Comparison of ENCODE assay signal across 9 cellular contexts in the genomic region with DNA sequence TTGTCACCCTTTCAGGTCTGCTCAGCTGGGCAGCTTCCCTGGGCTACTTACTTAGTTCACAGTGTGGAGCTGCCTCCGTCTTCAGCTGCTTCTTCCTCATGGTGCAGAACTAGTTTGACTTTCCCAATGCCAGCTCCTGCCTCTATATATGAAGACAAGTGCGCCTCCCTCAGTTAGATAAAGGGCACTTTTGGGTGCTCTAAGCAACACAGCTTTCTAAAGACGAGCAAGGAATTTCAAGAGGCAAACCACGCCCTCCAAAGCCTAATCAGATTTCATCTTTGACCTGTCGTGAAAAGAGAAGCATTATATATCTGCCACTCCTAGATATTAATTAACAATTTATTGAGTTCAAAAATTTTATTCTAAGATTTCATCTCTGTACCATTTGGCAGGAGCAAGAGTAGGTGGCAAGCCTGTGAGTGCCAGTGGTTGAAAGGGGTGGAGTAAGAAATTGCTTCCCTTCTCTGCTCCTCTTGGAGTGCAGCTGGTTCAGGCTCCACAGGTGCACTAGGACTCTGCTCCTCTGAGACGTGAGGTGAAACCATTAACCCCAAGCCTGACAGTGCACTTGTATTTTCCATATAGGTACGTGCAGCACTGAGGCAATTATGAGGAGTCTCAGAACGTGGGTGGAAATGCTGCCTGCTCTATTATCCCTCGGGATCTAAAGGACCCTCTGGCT. TPM values are rescaled to one million over a fixed set of nuclear protein-coding genes. Genes with fewer than 3 reads are reported as not detected.
DNase-seq lines count a peak whose midpoint lies in the region; ATAC-seq, FAIRE-seq and TF ChIP-seq lines count a peak whose summit lies in the region.
"Had no signal": no experiment of that assay in that cellular context is flagged by ENCODE, and none has a peak within 500 bp of the region (broad histone marks: within the 10 kb centered on the region; RNA-seq: fewer than 3 reads in every experiment).

No MANE protein-coding gene starts in this region.

- intact Hi-C loops in endothelial cell of umbilical vein (cut with micrococcal nuclease) (loop anchor here (1.0 to 5.0 kb wide), 2 partner anchors 41 to 203 kb away; no protein-coding TSS in a partner anchor), sigmoid colon (cut with DNase I) (loop anchor here (5.0 kb wide), 1 partner anchor 106 kb away; no protein-coding TSS in a partner anchor)

- H3K27me3 Mint-ChIP-seq in osteocyte (ENCODE audit: unreplicated experiment), result no peaks in the 10 kb centered on the region

- no peak for FAIRE-seq in endothelial cell of umbilical vein (lab: Jason Lieb, UNC)

- dilution Hi-C loops in endothelial cell of umbilical vein (cut with MboI; ENCODE audit: extremely low pct_ligation_motif_present, low sequenced_read_pairs), result no loop called here

- peaks cover under 1% of the 10 kb centered on the region; the same call in 1 of the 2 replicates for H3K36me3 ChIP-seq in RWPE2 (ENCODE audit: low read depth)
- no peaks in the 10 kb centered on the region for H3K36me3 ChIP-seq in endothelial cell of umbilical vein (ENCODE audit: control insufficient read depth in 2 of 2, extremely low read depth in 1 of 2, insufficient read depth in 2 of 2, low read length in 2 of 2)
- no peaks in the 10 kb centered on the region for H3K36me3 ChIP-seq in sigmoid colon
- H3K36me3 ChIP-seq: BLaER1 treated with 17β-estradiol and CSF1 and Interleukin-3, amounts not matched to agents 10 nM and 100 nM had no signal

- WGBS in sigmoid colon, 2 donors, result 6 to 39% methylated on average over 9 of the region's 9 CpGs

- POLR2A ChIA-PET in endothelial cell of umbilical vein (lab: Charles Lee), result no interaction called here

- H3K4me3 ChIP-seq in RWPE2 (ENCODE audit: severe bottlenecking), result peak overlapping the region; percentile 0
- H3K4me3 ChIP-seq in endothelial cell of umbilical vein (replicated peaks in 1 of 3; ENCODE audit: insufficient read depth in 1 of 3, low read depth in 1 of 3, low read length in 3 of 3), result no peak overlapping the region
- no peak overlapping the region for H3K4me3 ChIP-seq in sigmoid colon
- H3K4me3 ChIP-seq: BLaER1 treated with 17β-estradiol and CSF1 and Interleukin-3, amounts not matched to agents 10 nM and 100 nM had no signal

- H3K4me1 ChIP-seq in RWPE2 (ENCODE audit: insufficient read depth, poor library complexity, severe bottlenecking), result peaks cover 13% of the 10 kb centered on the region
- peaks cover 17% of the 10 kb centered on the region for H3K4me1 ChIP-seq in endothelial cell of umbilical vein (ENCODE audit: control insufficient read depth, extremely low read depth, insufficient read depth, low read length)
- H3K4me1 ChIP-seq in sigmoid colon, result peaks cover 0 to 29% (median 14%) of the 10 kb centered on the region in 4 donors

- peaks cover 25% of the 10 kb centered on the region for H3K79me2 ChIP-seq in endothelial cell of umbilical vein (ENCODE audit: control insufficient read depth, insufficient read depth, low read length)

- H3K27ac ChIP-seq in RWPE2 (ENCODE audit: poor library complexity, severe bottlenecking) (peak overlapping the region; percentile 43), endothelial cell of umbilical vein (ENCODE audit: insufficient read depth, low read depth, low read length) (no peak overlapping the region), sigmoid colon (no peak overlapping the region)
- H3K27ac ChIP-seq: BLaER1 treated with 17β-estradiol and CSF1 and Interleukin-3, amounts not matched to agents 10 nM and 100 nM had no signal

- H3K9me3 Mint-ChIP-seq in osteocyte (ENCODE audit: unreplicated experiment), result no peaks in the 10 kb centered on the region

- no peak for TF ChIP-seq POLR2A in endothelial cell of umbilical vein (IDR thresholded peaks at IDR 0.05; ENCODE audit: low read depth, low read length)
- TF ChIP-seq POLR2A in sigmoid colon (IDR thresholded peaks at IDR 0.05), result no peak

- peak; percentile 19; the same call in 1 of the 3 replicates for ATAC-seq in RWPE2 (ENCODE audit: low read depth)

- TF ChIP-seq EP300 in sigmoid colon (IDR thresholded peaks at IDR 0.05), result no peak

- H3K27ac Mint-ChIP-seq in osteocyte (ENCODE audit: unreplicated experiment), result no peak overlapping the region

- DNase-seq in NCI-H1092 treated with DMSO at 0.1 percent for 48 hours (lab: John Stamatoyannopoulos, UW) (peak; percentile 35), NCI-H1092 (lab: John Stamatoyannopoulos, UW) (no peak), Kasumi-1 (lab: John Stamatoyannopoulos, UW) (peak; percentile 94 to 95), RWPE2 (ENCODE audit: low spot score) (no peak), endothelial cell of umbilical vein (ENCODE audit: low read depth, low spot score) (peak; percentile 27), osteocyte (ENCODE audit: extremely low spot score, unreplicated experiment) (no peak), sigmoid colon (no peak), cortex of kidney (lab: John Stamatoyannopoulos, UW) (no peak)

- H3K4me1 Mint-ChIP-seq in osteocyte (ENCODE audit: unreplicated experiment), result peaks cover 36% of the 10 kb centered on the region

- no peak overlapping the region for H3K4me3 Mint-ChIP-seq in osteocyte (ENCODE audit: unreplicated experiment)

- H3K9ac ChIP-seq in endothelial cell of umbilical vein (replicated peaks; ENCODE audit: extremely low read depth, insufficient read depth, low read length), result no peak overlapping the region
- H3K9ac ChIP-seq: BLaER1 treated with 17β-estradiol and CSF1 and Interleukin-3, amounts not matched to agents 10 nM and 100 nM had no signal

- no peak overlapping the region for H2AFZ ChIP-seq in endothelial cell of umbilical vein (ENCODE audit: low read depth, low read length)

- TF ChIP-seq CTCF in RWPE2 (IDR thresholded peaks at IDR 0.05; ENCODE audit: poor library complexity, severe bottlenecking) (peak; percentile 55), endothelial cell of umbilical vein (IDR thresholded peaks at IDR 0.05; ENCODE audit: extremely low read depth in 1 of 2, insufficient read depth in 1 of 2, low read depth in 1 of 2, low read length in 2 of 2) (peak in 1 of 2 donors; percentile 32), osteocyte (IDR thresholded peaks at IDR 0.05) (peak; percentile 42), sigmoid colon (IDR thresholded peaks at IDR 0.05) (no peak)

- no peaks in the 10 kb centered on the region for H4K20me1 ChIP-seq in endothelial cell of umbilical vein (replicated peaks; ENCODE audit: control insufficient read depth, extremely low read depth, insufficient read depth, low read length)

- no TSS peak for BruUV-seq in endothelial cell of umbilical vein (replicated peaks; lab: Mats Ljungman, UMichigan)

- H3K36me3 Mint-ChIP-seq in osteocyte (ENCODE audit: unreplicated experiment), result no peaks in the 10 kb centered on the region

- CTCF ChIA-PET in endothelial cell of umbilical vein (lab: Charles Lee), result interaction anchor here (0.6 to 3.4 kb wide), 13 partner anchors 19 to 313 kb away, joined by 3 to 32 read pairs (median 4); partner anchors contain the start of gene TMPRSS12

- H3K27me3 ChIP-seq in RWPE2 (ENCODE audit: insufficient read depth, poor library complexity, severe bottlenecking) (no peaks in the 10 kb centered on the region), endothelial cell of umbilical vein (ENCODE audit: control insufficient read depth in 2 of 2, insufficient read depth in 2 of 2, low read length in 2 of 2) (peaks cover 5 to 7% of the 10 kb centered on the region in 2 experiments), sigmoid colon (no peaks in the 10 kb centered on the region)
- H3K27me3 ChIP-seq: BLaER1 treated with 17β-estradiol and CSF1 and Interleukin-3, amounts not matched to agents 10 nM and 100 nM had no signal

- H3K9me1 ChIP-seq in endothelial cell of umbilical vein (replicated peaks; ENCODE audit: control insufficient read depth, extremely low read depth, insufficient read depth, low read length), result no peaks in the 10 kb centered on the region

- H3K4me2 ChIP-seq in endothelial cell of umbilical vein (ENCODE audit: insufficient read depth, low read length), result no peak overlapping the region

- no peaks in the 10 kb centered on the region for H3K9me3 ChIP-seq in RWPE2 (ENCODE audit: severe bottlenecking)
- no peaks in the 10 kb centered on the region for H3K9me3 ChIP-seq in endothelial cell of umbilical vein (replicated peaks; ENCODE audit: control insufficient read depth, insufficient read depth, low read length)
- no peaks in the 10 kb centered on the region for H3K9me3 ChIP-seq in sigmoid colon
- H3K9me3 ChIP-seq: BLaER1 treated with 17β-estradiol and CSF1 and Interleukin-3, amounts not matched to agents 10 nM and 100 nM had no signal

RNA-seq across cellular contexts. Expression of gene SLC11A2, which starts 2.1 kb away (rescaled TPM):
- total RNA-seq in endothelial cell of umbilical vein (41.1 and 56.4 TPM in 2 replicates), osteocyte (42.6 and 51.8 TPM in 2 replicates), sigmoid colon (10 to 100 TPM; 25.0 to 44.6 (median 37.1) TPM)
- polyA plus RNA-seq in endothelial cell of umbilical vein (42.3 and 47.5 TPM in 2 replicates), sigmoid colon (10 to 100 TPM in 1 of 3 donors, 1 to 10 TPM in 2; 3.9 to 21.4 (median 4.8) TPM)
- polyA plus RNA-seq in endothelial cell of umbilical vein (2011; cell fraction: cytosol; rRNA removed), result 19.8 and 21.3 TPM in 2 replicates
- 92.9 and 102 TPM in 2 replicates for polyA plus RNA-seq in endothelial cell of umbilical vein (2011; cell fraction: nucleus; rRNA removed)
- 37.9 and 41.6 TPM in 2 replicates for polyA plus RNA-seq in endothelial cell of umbilical vein (2012)
- 152 and 194 TPM in 2 replicates for polyA minus RNA-seq in endothelial cell of umbilical vein
- polyA minus RNA-seq in endothelial cell of umbilical vein (2011; cell fraction: cytosol; rRNA and poly(A)+ RNA removed), result 35.7 TPM
- 56.1 and 72.3 TPM in 2 replicates for polyA minus RNA-seq in endothelial cell of umbilical vein (2011; cell fraction: nucleus; rRNA and poly(A)+ RNA removed)

RNA-seq across cellular contexts. Expression of gene LETMD1, which starts 19.9 kb away (rescaled TPM):
- 33.8 and 38.9 TPM in 2 replicates for total RNA-seq in endothelial cell of umbilical vein
- polyA plus RNA-seq in endothelial cell of umbilical vein, result 43.4 and 47.7 TPM in 2 replicates
- 37.7 and 38.0 TPM in 2 replicates for polyA plus RNA-seq in endothelial cell of umbilical vein (2011; cell fraction: cytosol; rRNA removed)
- 96.6 and 109 TPM in 2 replicates for polyA plus RNA-seq in endothelial cell of umbilical vein (2011; cell fraction: nucleus; rRNA removed)
- 35.0 and 46.4 TPM in 2 replicates for polyA plus RNA-seq in endothelial cell of umbilical vein (2012)
- polyA minus RNA-seq in endothelial cell of umbilical vein, result 53.0 and 53.4 TPM in 2 replicates
- polyA minus RNA-seq in endothelial cell of umbilical vein (2011; cell fraction: cytosol; rRNA and poly(A)+ RNA removed), result 47.4 TPM
- 31.0 and 47.6 TPM in 2 replicates for polyA minus RNA-seq in endothelial cell of umbilical vein (2011; cell fraction: nucleus; rRNA and poly(A)+ RNA removed)
- 44.9 and 45.6 TPM in 2 replicates for total RNA-seq in osteocyte
- 10 to 100 TPM; 59.5 to 87.2 (median 72.4) TPM for total RNA-seq in sigmoid colon
- polyA plus RNA-seq in sigmoid colon, result 10 to 100 TPM; 37.0 to 66.0 (median 55.3) TPM

RNA-seq across cellular contexts. Expression of gene CSRNP2, which starts 55.1 kb away (rescaled TPM):
- total RNA-seq in endothelial cell of umbilical vein (42.1 and 49.7 TPM in 2 replicates), osteocyte (45.1 and 49.0 TPM in 2 replicates), sigmoid colon (10 to 100 TPM; 17.4 to 23.9 (median 20.6) TPM)
- polyA plus RNA-seq in endothelial cell of umbilical vein (23.3 and 24.2 TPM in 2 replicates), sigmoid colon (10 to 100 TPM in 1 of 3 donors, 1 to 10 TPM in 2; 8.4 to 11.4 (median 9.2) TPM)
- 22.8 and 26.9 TPM in 2 replicates for polyA plus RNA-seq in endothelial cell of umbilical vein (2011; cell fraction: cytosol; rRNA removed)
- polyA plus RNA-seq in endothelial cell of umbilical vein (2011; cell fraction: nucleus; rRNA removed), result 55.3 and 61.4 TPM in 2 replicates
- 28.6 and 31.6 TPM in 2 replicates for polyA plus RNA-seq in endothelial cell of umbilical vein (2012)
- polyA minus RNA-seq in endothelial cell of umbilical vein, result 36.2 and 43.2 TPM in 2 replicates
- 11.4 TPM for polyA minus RNA-seq in endothelial cell of umbilical vein (2011; cell fraction: cytosol; rRNA and poly(A)+ RNA removed)
- polyA minus RNA-seq in endothelial cell of umbilical vein (2011; cell fraction: nucleus; rRNA and poly(A)+ RNA removed), result 22.7 and 26.8 TPM in 2 replicates

Comparison
In these comparisons a context has a peak if more than half of its experiments do, and no peak if none do; other contexts are left out.
1. DNase-seq: peak in NCI-H1092 treated with DMSO at 0.1 percent for 48 hours (single experiment), Kasumi-1 (2 of 2) and endothelial cell of umbilical vein (single experiment); none in NCI-H1092 (single experiment), RWPE2 (single experiment), osteocyte (single experiment), sigmoid colon (single experiment) and cortex of kidney (single experiment).
2. CTCF ChIP-seq: peak in RWPE2 (single experiment) and osteocyte (single experiment); none in sigmoid colon (0 of 4).